In the genomic region with DNA sequence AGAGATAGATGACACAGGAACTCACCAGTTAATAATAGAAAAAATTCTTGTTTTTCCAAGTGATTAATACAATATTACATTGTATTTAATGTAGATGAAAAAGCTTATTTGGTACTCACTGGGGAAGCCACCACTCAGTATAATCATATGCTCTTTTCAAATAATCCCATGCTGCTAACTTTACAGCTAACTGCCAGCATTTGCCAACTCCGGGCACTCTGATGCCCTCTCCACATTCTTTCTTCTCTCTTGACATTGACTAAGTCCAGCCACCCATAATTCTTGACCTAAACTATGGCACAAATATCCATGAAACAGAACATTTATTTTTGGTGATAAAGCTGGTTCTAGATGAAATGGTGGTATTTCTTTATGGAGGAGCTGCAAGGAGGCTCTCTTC, we compare ENCODE assay signal across 24 cellular contexts.
"Had no signal": no experiment of that assay in that cellular context is flagged by ENCODE, and none has a peak within 500 bp of the region (broad histone marks: within the 10 kb centered on the region; RNA-seq: fewer than 3 reads in every experiment).

No MANE protein-coding gene starts in this region.

- H3K27me3 ChIP-seq: esophagus squamous epithelium, gastrocnemius medialis, hepatocyte had no signal

- H3K9me3 ChIP-seq: esophagus squamous epithelium, gastrocnemius medialis, left ventricle myocardium inferior, lower lobe of right lung, mucosa of descending colon had no signal

- H3K36me3 ChIP-seq: esophagus squamous epithelium, gastrocnemius medialis, left ventricle myocardium inferior, lower lobe of right lung had no signal

- ATAC-seq: effector memory CD8-positive, alpha-beta T cell; esophagus mucosa; gastrocnemius medialis; lower lobe of right lung; mucosa of descending colon had no signal

- H3K27ac ChIP-seq: coronary artery, epithelial cell of prostate, esophagus squamous epithelium, gastrocnemius medialis, hepatocyte, left ventricle myocardium inferior, lower lobe of right lung had no signal

- H3K4me3 ChIP-seq: coronary artery, esophagus squamous epithelium, gastrocnemius medialis, hepatocyte, left ventricle myocardium inferior, lower lobe of right lung, mucosa of descending colon had no signal

- DNase-seq: effector CD8-positive, alpha-beta T cell; effector memory CD8-positive, alpha-beta T cell; endodermal cell; erythroblast; esophagus squamous epithelium; foreskin fibroblast; foreskin melanocyte; gastrocnemius medialis; glutamatergic neuron; head of caudate nucleus; hypothalamus; immature natural killer cell; islet precursor cell; kidney; kidney glomerular epithelial cell; left ventricle myocardium inferior; lower lobe of right lung; mesenchymal stem cell; mucosa of descending colon; naive B cell had no signal
